ENCODE assay signal across 8 cellular contexts in the genomic region with DNA sequence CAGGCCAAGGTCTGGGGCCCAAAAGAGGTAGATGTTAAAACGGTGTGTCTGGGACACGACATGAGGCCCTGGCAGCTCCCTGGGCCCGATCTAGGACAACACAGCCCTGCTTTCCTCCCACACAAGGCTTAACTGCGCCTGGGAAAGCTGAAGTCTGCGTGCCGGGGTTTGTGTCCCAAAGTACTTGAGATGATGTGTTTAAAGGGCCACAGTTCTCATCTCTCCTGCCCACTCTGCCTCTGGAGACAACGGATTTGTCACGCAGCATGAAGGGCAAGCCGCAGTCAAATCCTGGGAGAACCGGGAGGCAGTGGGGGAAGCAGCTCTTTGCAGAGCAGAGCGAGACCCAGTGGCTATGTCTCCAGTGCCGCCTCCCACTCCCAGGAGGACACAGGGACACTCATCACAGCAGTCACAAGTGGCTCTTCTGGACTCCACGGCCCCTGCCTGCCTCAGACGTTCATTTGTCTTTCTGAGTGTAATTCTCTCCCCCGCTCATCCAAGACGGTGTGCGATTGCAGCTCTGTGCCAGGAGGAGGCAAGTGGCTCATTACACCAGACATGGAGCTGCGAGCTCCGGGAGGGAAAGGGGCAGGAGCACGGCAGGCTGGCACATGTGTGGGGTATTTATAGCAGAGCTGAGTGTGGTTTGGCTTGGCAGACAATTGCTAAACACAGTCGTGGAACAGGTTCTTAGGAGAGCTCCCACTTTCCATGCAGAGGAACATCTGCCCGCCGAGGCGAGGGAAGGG. TPM values are rescaled to one million over a fixed set of nuclear protein-coding genes. Genes with fewer than 3 reads are reported as not detected.
DNase-seq lines count a peak whose midpoint lies in the region; ATAC-seq and TF ChIP-seq lines count a peak whose summit lies in the region.

No MANE protein-coding gene starts in this region.

- intact Hi-C loops in psoas muscle (cut with DNase I): no loop called here

- TF ChIP-seq CTCF in psoas muscle (IDR thresholded peaks at IDR 0.05): peak; percentile 29

- peak overlapping the region; percentile 46 for H3K4me3 ChIP-seq in psoas muscle

- H3K27ac ChIP-seq in psoas muscle: peak overlapping the region; percentile 65

- no peaks in the 10 kb centered on the region for H3K27me3 ChIP-seq in psoas muscle (ENCODE audit: insufficient read depth in 3 of 3, low read length in 2 of 3)

- peaks cover 14% of the 10 kb centered on the region for H3K4me1 ChIP-seq in psoas muscle

- DNase-seq in DMS53 treated with DMSO at 0.1 percent for 48 hours (lab: John Stamatoyannopoulos, UW; ENCODE audit: unreplicated experiment) (peak; percentile 72), NCI-H524 treated with DMSO at 0.1 percent for 48 hours (lab: John Stamatoyannopoulos, UW) (peak; percentile 66), fibroblast of peridontal ligament (ENCODE audit: extremely low read depth) (peak; percentile 51), psoas muscle (peak; percentile 63 to 87)
- no peak for DNase-seq in stimulated activated CD4-positive, alpha-beta T cell treated with anti-CD3 and anti-CD28 coated beads, Interleukin-4, amount 100 ng/mL, for 1 hour

- ATAC-seq in psoas muscle (peak; percentile 93 to 99 (median 98)), HG03095 (IDR thresholded peaks at IDR 0.05; ENCODE audit: unreplicated experiment) (no peak), HG02884 (IDR thresholded peaks at IDR 0.05; ENCODE audit: unreplicated experiment) (no peak), HG02840 (IDR thresholded peaks at IDR 0.05; ENCODE audit: low FRiP score, unreplicated experiment) (no peak)

- no peaks in the 10 kb centered on the region for H3K36me3 ChIP-seq in psoas muscle (ENCODE audit: insufficient read depth in 1 of 2, low read depth in 1 of 2)

- 19 to 33% (median 20%) methylated on average over 24 of the region's 24 CpGs for WGBS in psoas muscle, 3 donors

- no peaks in the 10 kb centered on the region for H3K9me3 ChIP-seq in psoas muscle

RNA-seq across cellular contexts. Expression of gene SEMA4C, which starts 57.7 kb away (rescaled TPM):
- total RNA-seq in psoas muscle: 10 to 100 TPM in 3 of 4 donors, 1 to 10 TPM in 1; 9.5 to 10.8 (median 10.2) TPM
- 1 to 10 TPM; 4.1 to 8.3 (median 6.0) TPM for polyA plus RNA-seq in psoas muscle

RNA-seq across cellular contexts. Expression of gene FAM178B, which starts 58.8 kb away (rescaled TPM):
- total RNA-seq in psoas muscle: not detected
- polyA plus RNA-seq in psoas muscle: under 1 TPM; 0.06 to 0.49 (median 0.16) TPM

Comparison
In these comparisons a context has a peak if more than half of its experiments do, and no peak if none do; other contexts are left out.
1. ATAC-seq: peak in psoas muscle (4 of 4); none in HG03095 (single experiment), HG02884 (single experiment) and HG02840 (single experiment).